10 cellular contexts compared by ENCODE assay signal in the genomic region with DNA sequence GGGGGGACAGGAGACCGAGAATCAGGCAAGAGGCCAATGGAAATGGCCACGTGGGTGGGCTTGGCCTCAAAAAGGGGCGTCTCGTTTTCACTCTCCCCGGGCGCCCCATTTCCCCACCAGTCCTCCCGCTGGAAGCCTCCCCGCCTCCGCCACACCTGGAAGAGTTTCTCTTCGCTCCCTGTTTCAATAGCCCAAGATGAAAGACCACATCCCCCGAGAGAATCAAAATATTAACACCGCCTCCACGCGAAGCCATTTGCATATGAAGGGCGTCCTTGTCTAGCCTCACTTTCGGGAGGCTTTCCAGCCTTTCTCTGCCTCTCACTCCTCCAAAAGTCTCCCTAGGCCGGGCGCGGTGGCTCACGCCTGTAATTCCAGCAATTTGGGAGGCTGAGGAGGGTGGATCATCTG. TPM values are rescaled to one million over a fixed set of nuclear protein-coding genes. Genes with fewer than 3 reads are reported as not detected.
A peak's percentile ranks its signal among the peaks of the same experiment; 100 is the strongest.
DNase-seq lines count a peak whose midpoint lies in the region; ATAC-seq and TF ChIP-seq lines count a peak whose summit lies in the region.
"Had no signal": no experiment of that assay in that cellular context is flagged by ENCODE, and none has a peak within 500 bp of the region (broad histone marks: within the 10 kb centered on the region; RNA-seq: fewer than 3 reads in every experiment).

No MANE protein-coding gene starts in this region.

- POLR2A ChIA-PET in activated CD4-positive, alpha-beta memory T cell treated with anti-CD3 and anti-CD28 coated beads, Interleukin-2, amount 10 ng/mL, durations not matched to agents 7 days and 5 days (lab: Charles Lee): no interaction called here

- ATAC-seq in activated T-cell treated with anti-CD3 and anti-CD28 coated beads, Interleukin-2, amount 50 U/mL, for 72 hours (replicated peaks in 1 of 2): no peak
- ATAC-seq in stimulated activated naive B cell treated with anti-CD40 and anti-IgM and Interleukin-4, amounts not matched to agents 10 μg/mL and 1 μg/mL and 100 μg/mL, for 72 hours (replicated peaks): no peak
- ATAC-seq: left colon had no signal

- peak overlapping the region; percentile 66; the same call in 1 of the 2 replicates for H3K9ac ChIP-seq in iPS-20b (ENCODE audit: low read depth, low read length)

- H3K27ac Mint-ChIP-seq in activated T-cell treated with anti-CD3 and anti-CD28 coated beads, Interleukin-2, amount 50 U/mL, for 72 hours: no peak overlapping the region
- no peak overlapping the region for H3K27ac Mint-ChIP-seq in activated CD4-positive, alpha-beta memory T cell treated with anti-CD3 and anti-CD28 coated beads, Interleukin-2, amount 10 ng/mL, durations not matched to agents 7 days and 5 days
- peak overlapping the region; percentile 84 for H3K27ac Mint-ChIP-seq in stimulated activated naive B cell treated with anti-CD40 and anti-IgM and Interleukin-4, amounts not matched to agents 10 μg/mL and 1 μg/mL and 100 μg/mL, for 72 hours

- intact Hi-C loops in tibial artery (cut with DNase I; ENCODE audit: low total_unique reads): no loop called here

- H3K27ac ChIP-seq in iPS-20b (ENCODE audit: low read length): no peak overlapping the region
- H3K27ac ChIP-seq in tibial artery: no peak overlapping the region
- H3K27ac ChIP-seq: brain microvascular endothelial cell had no signal

- H3K9me3 ChIP-seq in iPS-20b (ENCODE audit: insufficient read depth, low read depth, low read length) (peaks cover 6% of the 10 kb centered on the region), tibial artery (peaks cover 0 to 5% (median 2%) of the 10 kb centered on the region in 3 donors)

- H3K4me1 Mint-ChIP-seq in activated T-cell treated with anti-CD3 and anti-CD28 coated beads, Interleukin-2, amount 50 U/mL, for 72 hours (ENCODE audit: low read depth): peaks cover 26% of the 10 kb centered on the region
- peaks cover 10% of the 10 kb centered on the region for H3K4me1 Mint-ChIP-seq in activated CD4-positive, alpha-beta memory T cell treated with anti-CD3 and anti-CD28 coated beads, Interleukin-2, amount 10 ng/mL, durations not matched to agents 7 days and 5 days
- H3K4me1 Mint-ChIP-seq in stimulated activated naive B cell treated with anti-CD40 and anti-IgM and Interleukin-4, amounts not matched to agents 10 μg/mL and 1 μg/mL and 100 μg/mL, for 72 hours: peaks cover 20 to 31% of the 10 kb centered on the region in 2 donors

- H3K9me3 Mint-ChIP-seq in activated T-cell treated with anti-CD3 and anti-CD28 coated beads, Interleukin-2, amount 50 U/mL, for 72 hours: peaks cover 1% of the 10 kb centered on the region in 2 donors
- H3K9me3 Mint-ChIP-seq in activated CD4-positive, alpha-beta memory T cell treated with anti-CD3 and anti-CD28 coated beads, Interleukin-2, amount 10 ng/mL, durations not matched to agents 7 days and 5 days: peaks cover 4% of the 10 kb centered on the region
- peaks cover 11% of the 10 kb centered on the region in 2 donors for H3K9me3 Mint-ChIP-seq in stimulated activated naive B cell treated with anti-CD40 and anti-IgM and Interleukin-4, amounts not matched to agents 10 μg/mL and 1 μg/mL and 100 μg/mL, for 72 hours

- H3K36me3 ChIP-seq in iPS-20b (ENCODE audit: insufficient read depth, low read depth, low read length) (no peaks in the 10 kb centered on the region), tibial artery (no peaks in the 10 kb centered on the region)
- H3K36me3 ChIP-seq: brain microvascular endothelial cell had no signal

- peak overlapping the region; percentile 77 to 78 for H3K4me3 Mint-ChIP-seq in activated T-cell treated with anti-CD3 and anti-CD28 coated beads, Interleukin-2, amount 50 U/mL, for 72 hours
- H3K4me3 Mint-ChIP-seq in activated CD4-positive, alpha-beta memory T cell treated with anti-CD3 and anti-CD28 coated beads, Interleukin-2, amount 10 ng/mL, durations not matched to agents 7 days and 5 days: peak overlapping the region; percentile 11
- peak overlapping the region; percentile 28 to 80 for H3K4me3 Mint-ChIP-seq in stimulated activated naive B cell treated with anti-CD40 and anti-IgM and Interleukin-4, amounts not matched to agents 10 μg/mL and 1 μg/mL and 100 μg/mL, for 72 hours

- H3K36me3 Mint-ChIP-seq in activated T-cell treated with anti-CD3 and anti-CD28 coated beads, Interleukin-2, amount 50 U/mL, for 72 hours (ENCODE audit: insufficient read depth in 2 of 2): peaks cover 0 to 2% of the 10 kb centered on the region in 2 donors
- H3K36me3 Mint-ChIP-seq in activated CD4-positive, alpha-beta memory T cell treated with anti-CD3 and anti-CD28 coated beads, Interleukin-2, amount 10 ng/mL, durations not matched to agents 7 days and 5 days (ENCODE audit: low read depth): peaks cover 2% of the 10 kb centered on the region
- H3K36me3 Mint-ChIP-seq in stimulated activated naive B cell treated with anti-CD40 and anti-IgM and Interleukin-4, amounts not matched to agents 10 μg/mL and 1 μg/mL and 100 μg/mL, for 72 hours: peaks cover 5 to 9% of the 10 kb centered on the region in 2 donors

- DNase-seq in activated T-cell treated with anti-CD3 and anti-CD28 coated beads, Interleukin-2, amount 50 U/mL, for 72 hours: no peak
- no peak for DNase-seq in activated T-cell treated with anti-CD3 and anti-CD28 coated beads, Interleukin-2, amount 50 U/mL, for 48 hours
- DNase-seq in activated CD4-positive, alpha-beta memory T cell treated with anti-CD3 and anti-CD28 coated beads, Interleukin-2, amount 10 ng/mL, durations not matched to agents 7 days and 5 days: no peak
- no peak for DNase-seq in stimulated activated naive B cell treated with anti-CD40 and anti-IgM and Interleukin-4, amounts not matched to agents 10 μg/mL and 1 μg/mL and 100 μg/mL, for 72 hours
- DNase-seq in tibial artery (no peak), NCI-H510A treated with DMSO at 0.1 percent for 48 hours (lab: John Stamatoyannopoulos, UW) (no peak), SKM-1 treated with dmso at 0.1 percent for 144 hours (lab: John Stamatoyannopoulos, UW; ENCODE audit: unreplicated experiment) (no peak)
- DNase-seq: brain microvascular endothelial cell had no signal

- H3K27me3 ChIP-seq in iPS-20b (ENCODE audit: insufficient read depth, low read length): peaks cover 20% of the 10 kb centered on the region
- peaks cover 4 to 52% of the 10 kb centered on the region in 2 donors for H3K27me3 ChIP-seq in tibial artery
- H3K27me3 ChIP-seq: brain microvascular endothelial cell had no signal

- H3K4me3 ChIP-seq in iPS-20b (ENCODE audit: low read length) (peak overlapping the region; percentile 71), tibial artery (no peak overlapping the region)

- H3K4me1 ChIP-seq in iPS-20b (ENCODE audit: insufficient read depth, low read length): peaks cover 6% of the 10 kb centered on the region; the same call in 1 of the 2 replicates
- peaks cover 0 to 35% (median 20%) of the 10 kb centered on the region in 4 donors for H3K4me1 ChIP-seq in tibial artery

- H3K27me3 Mint-ChIP-seq in activated T-cell treated with anti-CD3 and anti-CD28 coated beads, Interleukin-2, amount 50 U/mL, for 72 hours (ENCODE audit: low read depth): peaks cover 74% of the 10 kb centered on the region
- peaks cover 42% of the 10 kb centered on the region for H3K27me3 Mint-ChIP-seq in activated CD4-positive, alpha-beta memory T cell treated with anti-CD3 and anti-CD28 coated beads, Interleukin-2, amount 10 ng/mL, durations not matched to agents 7 days and 5 days
- H3K27me3 Mint-ChIP-seq in stimulated activated naive B cell treated with anti-CD40 and anti-IgM and Interleukin-4, amounts not matched to agents 10 μg/mL and 1 μg/mL and 100 μg/mL, for 72 hours: peaks cover 72 to 84% of the 10 kb centered on the region in 2 donors

- CTCF ChIA-PET in activated CD4-positive, alpha-beta memory T cell treated with anti-CD3 and anti-CD28 coated beads, Interleukin-2, amount 10 ng/mL, durations not matched to agents 7 days and 5 days (lab: Charles Lee): no interaction called here

- TF ChIP-seq CTCF in tibial artery (IDR thresholded peaks at IDR 0.05): no peak

RNA-seq across cellular contexts. Expression of a gene that starts 0.7 kb away (rescaled TPM):
- 1 to 10 TPM; 1.1 to 1.2 TPM for total RNA-seq in activated T-cell treated with anti-CD3 and anti-CD28 coated beads, Interleukin-2, amount 50 U/mL, for 72 hours
- total RNA-seq in activated CD4-positive, alpha-beta memory T cell treated with anti-CD3 and anti-CD28 coated beads, Interleukin-2, amount 10 ng/mL, durations not matched to agents 7 days and 5 days: 10 to 100 TPM in 1 of 2 experiments, 1 to 10 TPM in 1; 9.7 to 10.5 TPM

Comparison
In these comparisons a context has a peak if more than half of its experiments do, and no peak if none do; other contexts are left out.
1. H3K4me3 Mint-ChIP-seq: peak in every context shown above with its lines; median percentile 78 in activated T-cell treated with anti-CD3 and anti-CD28 coated beads, Interleukin-2, amount 50 U/mL, for 72 hours; 54 in stimulated activated naive B cell treated with anti-CD40 and anti-IgM and Interleukin-4, amounts not matched to agents 10 μg/mL and 1 μg/mL and 100 μg/mL, for 72 hours; 11 in activated CD4-positive, alpha-beta memory T cell treated with anti-CD3 and anti-CD28 coated beads, Interleukin-2, amount 10 ng/mL, durations not matched to agents 7 days and 5 days.
2. RNA of a gene that starts 0.7 kb away (total RNA-seq): 9.7 to 10.5 TPM in activated CD4-positive, alpha-beta memory T cell treated with anti-CD3 and anti-CD28 coated beads, Interleukin-2, amount 10 ng/mL, durations not matched to agents 7 days and 5 days; 1.1 to 1.2 TPM in activated T-cell treated with anti-CD3 and anti-CD28 coated beads, Interleukin-2, amount 50 U/mL, for 72 hours; every median in the first group is over 4 times any median in the second.